In the genomic region with DNA sequence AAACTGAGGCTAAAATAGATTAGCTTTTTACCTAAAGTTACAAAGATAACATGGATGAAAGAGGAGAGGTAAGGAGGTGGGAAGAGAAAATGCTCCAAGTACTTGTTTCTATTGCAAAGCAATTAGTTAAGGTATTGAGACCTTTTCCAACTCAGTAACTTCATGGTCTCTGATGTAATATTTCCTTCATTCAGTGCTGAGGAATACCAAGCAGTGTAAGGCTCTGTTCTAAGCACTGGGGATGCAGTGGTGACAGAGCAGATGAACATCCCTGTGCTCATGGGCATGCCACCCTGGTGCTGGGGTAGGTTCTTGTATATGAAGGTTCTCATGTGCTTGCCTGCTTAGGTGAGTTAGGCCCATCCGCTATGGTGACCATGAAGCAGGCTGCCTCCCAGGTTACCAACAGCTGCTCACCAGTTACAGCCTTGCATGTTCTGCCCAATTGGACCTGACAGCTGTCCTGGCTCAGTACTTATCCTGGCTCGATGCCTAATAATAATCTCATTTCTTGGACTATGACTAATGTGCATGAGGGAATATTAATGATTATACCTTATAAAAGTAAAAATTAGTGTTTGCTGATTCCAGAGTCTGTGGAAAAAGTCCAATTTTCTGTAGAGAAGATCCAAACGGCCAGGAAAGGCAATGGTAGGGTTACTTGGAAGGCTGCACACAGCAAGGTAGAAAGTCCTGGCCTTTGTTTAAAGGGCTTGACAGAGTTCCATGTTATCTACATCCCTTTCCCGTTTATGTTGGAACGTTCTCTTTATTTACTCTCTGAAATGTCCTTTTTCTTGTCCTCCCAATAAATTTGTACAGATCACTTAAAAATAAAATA, we compare ENCODE assay signal across 15 cellular contexts. TPM values are rescaled to one million over a fixed set of nuclear protein-coding genes. Genes with fewer than 3 reads are reported as not detected.
DNase-seq lines count a peak whose midpoint lies in the region; ATAC-seq and TF ChIP-seq lines count a peak whose summit lies in the region.
"Had no signal": no experiment of that assay in that cellular context is flagged by ENCODE, and none has a peak within 500 bp of the region (broad histone marks: within the 10 kb centered on the region; RNA-seq: fewer than 3 reads in every experiment).

No MANE protein-coding gene starts in this region.

- H3K36me3 Mint-ChIP-seq in brain, result no peaks in the 10 kb centered on the region
- no peaks in the 10 kb centered on the region for H3K36me3 Mint-ChIP-seq in activated CD4-positive, alpha-beta T cell treated with anti-CD3 and anti-CD28 coated beads for 36 hours (ENCODE audit: low read depth)
- H3K36me3 Mint-ChIP-seq in activated CD4-positive, alpha-beta T cell treated with anti-CD3 and anti-CD28 coated beads, Interleukin-2, amount 10 ng/mL, durations not matched to agents 7 days and 5 days (ENCODE audit: low read depth), result peaks cover 3% of the 10 kb centered on the region

- no peak for TF ChIP-seq CTCF in brain (conservative IDR thresholded peaks at IDR 0.05)

- 33% methylated on average over 5 of the region's 5 CpGs for WGBS in right cardiac atrium

- peaks cover 72% of the 10 kb centered on the region for H3K4me1 Mint-ChIP-seq in brain
- peaks cover 26% of the 10 kb centered on the region for H3K4me1 Mint-ChIP-seq in activated CD4-positive, alpha-beta T cell treated with anti-CD3 and anti-CD28 coated beads for 36 hours
- H3K4me1 Mint-ChIP-seq in activated CD4-positive, alpha-beta T cell treated with anti-CD3 and anti-CD28 coated beads, Interleukin-2, amount 10 ng/mL, durations not matched to agents 7 days and 5 days, result peaks cover 32% of the 10 kb centered on the region

- no peaks in the 10 kb centered on the region for H3K27me3 ChIP-seq in BLaER1
- H3K27me3 ChIP-seq in right cardiac atrium (ENCODE audit: control insufficient read depth, insufficient read depth), result no peaks in the 10 kb centered on the region
- H3K27me3 ChIP-seq: upper lobe of left lung had no signal

- ATAC-seq in right cardiac atrium, result peak; percentile 52 to 64
- no peak for ATAC-seq in activated CD4-positive, alpha-beta T cell treated with anti-CD3 and anti-CD28 coated beads for 36 hours
- ATAC-seq: T-helper 17 cell had no signal

- H3K9me3 ChIP-seq in BLaER1 (no peaks in the 10 kb centered on the region), right cardiac atrium (ENCODE audit: control insufficient read depth, low read length) (no peaks in the 10 kb centered on the region)
- H3K9me3 ChIP-seq: upper lobe of left lung had no signal

- DNase-seq in right cardiac atrium (peak in 1 of 3 donors; percentile 51), renal cortical epithelial cell (ENCODE audit: low read depth) (peak; percentile 62), DMS153 treated with DMSO at 0.1 percent for 48 hours (lab: John Stamatoyannopoulos, UW; ENCODE audit: unreplicated experiment) (no peak)
- DNase-seq in effector CD8-positive, alpha-beta T cell (lab: John Stamatoyannopoulos, UW), result no peak
- DNase-seq in activated CD4-positive, alpha-beta T cell treated with anti-CD3 and anti-CD28 coated beads for 36 hours, result no peak
- no peak for DNase-seq in activated CD4-positive, alpha-beta T cell treated with anti-CD3 and anti-CD28 coated beads, Interleukin-2, amount 10 ng/mL, durations not matched to agents 7 days and 5 days
- DNase-seq: activated CD4-positive, alpha-beta T cell treated with anti-CD3 and anti-CD28 coated beads, Interleukin-2, amount 50 U/mL, for 48 hours; AML-193; KBM-7; NCI-H2081; OCI-M1; T-helper 17 cell; upper lobe of left lung had no signal

- no peak overlapping the region for H3K9ac ChIP-seq in BLaER1

- POLR2A ChIA-PET in activated CD4-positive, alpha-beta T cell treated with anti-CD3 and anti-CD28 coated beads for 36 hours (lab: Charles Lee), result interaction anchor here (0.5 kb wide), 1 partner anchor 27 kb away, joined by 9 read pairs; no protein-coding TSS in a partner anchor
- POLR2A ChIA-PET in activated CD4-positive, alpha-beta T cell treated with anti-CD3 and anti-CD28 coated beads, Interleukin-2, amount 10 ng/mL, durations not matched to agents 7 days and 5 days (lab: Charles Lee), result no interaction called here

- no peak overlapping the region for H3K4me3 Mint-ChIP-seq in brain
- no peak overlapping the region for H3K4me3 Mint-ChIP-seq in activated CD4-positive, alpha-beta T cell treated with anti-CD3 and anti-CD28 coated beads for 36 hours
- H3K4me3 Mint-ChIP-seq in activated CD4-positive, alpha-beta T cell treated with anti-CD3 and anti-CD28 coated beads, Interleukin-2, amount 10 ng/mL, durations not matched to agents 7 days and 5 days, result no peak overlapping the region
- H3K4me3 Mint-ChIP-seq: T-helper 17 cell had no signal

- no peak overlapping the region for H3K4me3 ChIP-seq in BLaER1
- no peak overlapping the region for H3K4me3 ChIP-seq in right cardiac atrium (ENCODE audit: low read length)
- H3K4me3 ChIP-seq: upper lobe of left lung had no signal

- peak overlapping the region in 3 of 5 experiments; percentile 92 to 94 (median 93) for H3K27ac Mint-ChIP-seq in brain
- no peak overlapping the region for H3K27ac Mint-ChIP-seq in activated CD4-positive, alpha-beta T cell treated with anti-CD3 and anti-CD28 coated beads for 36 hours
- H3K27ac Mint-ChIP-seq in activated CD4-positive, alpha-beta T cell treated with anti-CD3 and anti-CD28 coated beads, Interleukin-2, amount 10 ng/mL, durations not matched to agents 7 days and 5 days, result no peak overlapping the region
- H3K27ac Mint-ChIP-seq: T-helper 17 cell had no signal

- peaks cover 7% of the 10 kb centered on the region for H4K20me1 ChIP-seq in BLaER1

- H3K27ac ChIP-seq in BLaER1 (no peak overlapping the region), right cardiac atrium (ENCODE audit: low read length) (peak overlapping the region; percentile 79)

- H3K4me2 ChIP-seq in BLaER1, result peak overlapping the region; percentile 60; the same call in 1 of the 2 replicates

- CTCF ChIA-PET in activated CD4-positive, alpha-beta T cell treated with anti-CD3 and anti-CD28 coated beads for 36 hours (lab: Charles Lee), result no interaction called here
- CTCF ChIA-PET in activated CD4-positive, alpha-beta T cell treated with anti-CD3 and anti-CD28 coated beads, Interleukin-2, amount 10 ng/mL, durations not matched to agents 7 days and 5 days (lab: Charles Lee), result no interaction called here

- peaks cover 9% of the 10 kb centered on the region; the same call in 1 of the 2 replicates for H3K36me3 ChIP-seq in BLaER1
- H3K36me3 ChIP-seq: upper lobe of left lung had no signal

- H3K4me1 ChIP-seq in BLaER1 (peaks cover 90% of the 10 kb centered on the region), right cardiac atrium (ENCODE audit: control insufficient read depth, insufficient read depth, low read length) (peaks cover 27% of the 10 kb centered on the region)

- no peaks in the 10 kb centered on the region for H3K27me3 Mint-ChIP-seq in brain
- H3K27me3 Mint-ChIP-seq in activated CD4-positive, alpha-beta T cell treated with anti-CD3 and anti-CD28 coated beads for 36 hours, result no peaks in the 10 kb centered on the region
- no peaks in the 10 kb centered on the region for H3K27me3 Mint-ChIP-seq in activated CD4-positive, alpha-beta T cell treated with anti-CD3 and anti-CD28 coated beads, Interleukin-2, amount 10 ng/mL, durations not matched to agents 7 days and 5 days
- H3K27me3 Mint-ChIP-seq: T-helper 17 cell had no signal

- intact Hi-C loops in right cardiac atrium (cut with DNase I), result no loop called here
- intact Hi-C loops in activated CD4-positive, alpha-beta T cell treated with anti-CD3 and anti-CD28 coated beads for 36 hours (cut with DNase I, micrococcal nuclease), result no loop called here

- H3K9me3 Mint-ChIP-seq in brain, result no peaks in the 10 kb centered on the region
- H3K9me3 Mint-ChIP-seq in activated CD4-positive, alpha-beta T cell treated with anti-CD3 and anti-CD28 coated beads for 36 hours (ENCODE audit: low read depth), result no peaks in the 10 kb centered on the region
- peaks cover 6% of the 10 kb centered on the region for H3K9me3 Mint-ChIP-seq in activated CD4-positive, alpha-beta T cell treated with anti-CD3 and anti-CD28 coated beads, Interleukin-2, amount 10 ng/mL, durations not matched to agents 7 days and 5 days

RNA-seq across cellular contexts. Expression of gene LATS2, which starts 48.3 kb away (rescaled TPM):
- polyA plus RNA-seq in brain (ENCODE audit: insufficient read depth, low read depth, low replicate concordance), result 2.3 TPM
- total RNA-seq in right cardiac atrium, result 10 to 100 TPM; 22.1 to 36.7 (median 23.6) TPM
- 10.5 TPM for polyA plus RNA-seq in right cardiac atrium
- 12.5 and 27.1 TPM in 2 replicates for total RNA-seq in renal cortical epithelial cell
- total RNA-seq in activated CD4-positive, alpha-beta T cell treated with anti-CD3 and anti-CD28 coated beads for 36 hours, result 1 to 10 TPM; 1.6 TPM
- 1 to 10 TPM; 3.1 to 3.2 TPM for total RNA-seq in activated CD4-positive, alpha-beta T cell treated with anti-CD3 and anti-CD28 coated beads, Interleukin-2, amount 10 ng/mL, durations not matched to agents 7 days and 5 days

Comparison
In these comparisons a context has a peak if more than half of its experiments do, and no peak if none do; other contexts are left out.
1. H3K27ac Mint-ChIP-seq: peak in brain (3 of 5); none in activated CD4-positive, alpha-beta T cell treated with anti-CD3 and anti-CD28 coated beads for 36 hours (single experiment) and activated CD4-positive, alpha-beta T cell treated with anti-CD3 and anti-CD28 coated beads, Interleukin-2, amount 10 ng/mL, durations not matched to agents 7 days and 5 days (single experiment).